Comparison of ENCODE assay signal across 8 cellular contexts in the genomic region with DNA sequence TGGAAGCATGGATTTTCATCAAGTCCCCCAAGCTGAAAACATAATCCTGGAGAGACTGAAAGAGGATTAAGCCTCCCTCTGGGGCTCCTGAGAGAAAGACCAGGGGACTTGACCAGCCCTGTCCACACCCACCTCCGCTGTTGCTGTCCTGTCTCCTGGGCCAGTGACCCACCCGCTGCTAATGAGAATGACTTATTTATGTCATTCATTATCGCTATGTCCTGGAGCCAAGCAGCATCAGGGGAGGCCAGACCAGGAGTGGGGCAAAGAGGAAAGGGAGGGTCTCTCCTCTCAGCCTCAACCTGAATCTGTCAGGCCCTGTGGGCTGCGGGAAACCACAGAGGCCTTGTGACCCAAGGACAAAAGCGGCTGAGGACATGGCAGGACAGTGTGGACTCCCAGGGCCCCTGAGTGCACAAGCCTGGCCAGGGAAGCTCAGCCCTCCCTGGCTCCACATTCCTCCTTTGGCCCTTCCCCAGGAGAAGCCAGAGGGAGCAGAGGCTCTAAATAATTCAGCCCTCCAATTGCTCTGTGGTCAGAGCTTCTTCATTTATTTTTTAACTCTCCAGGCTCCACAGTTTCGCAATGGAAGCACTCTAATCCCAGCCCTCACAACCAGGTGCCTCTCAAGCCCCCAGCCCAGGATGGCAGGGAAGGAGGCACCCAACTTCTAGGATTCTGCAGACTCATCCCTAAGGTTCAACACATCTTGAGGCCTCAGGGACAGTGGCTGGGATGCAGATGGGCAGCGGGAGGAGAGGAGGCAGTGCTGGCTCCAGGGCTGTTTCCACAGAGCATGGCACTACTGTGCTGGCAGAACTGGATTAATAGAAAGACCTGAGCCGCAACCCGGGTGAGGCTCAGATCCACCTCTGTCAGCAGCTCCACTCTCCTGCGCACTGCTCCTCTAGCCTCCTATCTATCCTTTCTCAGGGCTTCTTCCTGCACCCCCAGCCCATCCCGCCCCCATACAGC. TPM values are rescaled to one million over a fixed set of nuclear protein-coding genes. Genes with fewer than 3 reads are reported as not detected.
DNase-seq lines count a peak whose midpoint lies in the region; ATAC-seq, FAIRE-seq and TF ChIP-seq lines count a peak whose summit lies in the region.

No MANE protein-coding gene starts in this region.

- H3K36me3 ChIP-seq in HepG2 (replicated peaks in 1 of 2; ENCODE audit: control insufficient read depth in 1 of 2, insufficient read depth in 2 of 2, low read length in 2 of 2): no peaks in the 10 kb centered on the region
- H3K36me3 ChIP-seq in thyroid gland: no peaks in the 10 kb centered on the region

- H3K9ac ChIP-seq in HepG2 (ENCODE audit: insufficient read depth, low read depth, low read length): peak overlapping the region; percentile 96

- peak overlapping the region; percentile 96 for H3K4me2 ChIP-seq in HepG2 (ENCODE audit: low read depth, low read length)

- CTCF ChIA-PET in HepG2 (lab: Yijun Ruan, JAX; ENCODE audit: low intra/inter-chr PET ratio, low total read pairs): no interaction called here

- FAIRE-seq in HepG2 (lab: Jason Lieb, UNC): peak; percentile 55

- peak in 1 of 2 experiments; percentile 84; a peak in 2 of 4 replicates for TF ChIP-seq POLR2A in HepG2 (IDR thresholded peaks at IDR 0.05; ENCODE audit: insufficient read depth in 1 of 2, low read depth in 2 of 2, low read length in 2 of 2)
- no peak for TF ChIP-seq POLR2A in thyroid gland (IDR thresholded peaks at IDR 0.05)

- H3K27me3 ChIP-seq in HepG2 (ENCODE audit: control insufficient read depth in 1 of 2, insufficient read depth in 2 of 2, low read length in 2 of 2) (no peaks in the 10 kb centered on the region), thyroid gland (no peaks in the 10 kb centered on the region)

- H3K4me1 ChIP-seq in HepG2 (ENCODE audit: insufficient read depth, low read length) (peaks cover 88% of the 10 kb centered on the region), thyroid gland (peaks cover 47 to 71% of the 10 kb centered on the region in 2 donors)

- H3K9me3 ChIP-seq in HepG2 (ENCODE audit: low read length): no peaks in the 10 kb centered on the region
- H3K9me3 ChIP-seq in thyroid gland: no peaks in the 10 kb centered on the region

- H4K20me1 ChIP-seq in HepG2 (ENCODE audit: insufficient read depth, low read length): no peaks in the 10 kb centered on the region

- in situ Hi-C loops in HepG2 (cut with HindIII; ENCODE audit: extremely low pct_ligation_motif_present, low pct_unique_long_range_greater_than_20kb): no loop called here
- in situ Hi-C loops in GM13977 (cut with MboI; ENCODE audit: low pct_unique_long_range_greater_than_20kb, low sequenced_read_pairs, unreplicated experiment): no loop called here

- H3K4me3 ChIP-seq in HepG2 (replicated peaks in 1 of 3; ENCODE audit: insufficient read depth in 1 of 3, low read depth in 2 of 3, low read length in 3 of 3) (peak overlapping the region; percentile 52 to 73 (median 55)), thyroid gland (replicated peaks in 1 of 3) (no peak overlapping the region)

- H3K27ac ChIP-seq in caudate nucleus (ENCODE audit: low read depth, low read length) (peak overlapping the region; percentile 100), HepG2 (ENCODE audit: extremely low read length, insufficient read depth, low read length) (peak overlapping the region; percentile 98), thyroid gland (peak overlapping the region; percentile 90 to 97 (median 92))

- peaks cover 3% of the 10 kb centered on the region for H3K79me2 ChIP-seq in HepG2 (ENCODE audit: insufficient read depth, low read length)

- TF ChIP-seq CTCF in HepG2 (CRISPR knock-in tag; IDR thresholded peaks at IDR 0.05) (no peak), thyroid gland (IDR thresholded peaks at IDR 0.05) (no peak), GM13977 (IDR thresholded peaks at IDR 0.05; ENCODE audit: extremely low read depth, insufficient read depth, missing control alignments) (no peak)

- peak in 1 of 2 experiments; percentile 49; a peak in 1 of 4 replicates for TF ChIP-seq EP300 in HepG2 (IDR thresholded peaks at IDR 0.05; ENCODE audit: low read depth in 2 of 2, low read length in 2 of 2)
- TF ChIP-seq EP300 in HepG2 (CRISPR knock-in tag; IDR thresholded peaks at IDR 0.05; ENCODE audit: borderline replicate concordance): no peak

- TSS peak; percentile 90 for BruUV-seq in HepG2 (replicated peaks; lab: Mats Ljungman, UMichigan)

- ATAC-seq in HepG2 (peak; percentile 84), GM18511 (IDR thresholded peaks at IDR 0.05; ENCODE audit: unreplicated experiment) (no peak), HG02885 (IDR thresholded peaks at IDR 0.05; ENCODE audit: poor library complexity, unreplicated experiment) (no peak)

- TF ChIP-seq RAD21 in HepG2 (CRISPR knock-in tag; IDR thresholded peaks at IDR 0.05): no peak

- 46% methylated on average over 10 of the region's 11 CpGs for WGBS in HepG2 (ENCODE audit: low lambda C conversion rate)
- 49 to 55% methylated on average over 10 to 11 of the region's 11 CpGs for WGBS in thyroid gland, 2 donors

- intact Hi-C loops in HepG2 (cut with micrococcal nuclease; ENCODE audit: unreplicated experiment) (loop anchor here (1.0 kb wide), 3 partner anchors 43 to 61 kb away; no protein-coding TSS in a partner anchor), thyroid gland (cut with DNase I) (no loop called here)

- POLR2A ChIA-PET in HepG2 (lab: Yijun Ruan, JAX): interaction anchor here (0.6 to 4.6 kb wide), 12 partner anchors 11 to 76 kb away, joined by 3 to 22 read pairs (median 4); a partner anchor contains a TSS

- H2AFZ ChIP-seq in HepG2 (ENCODE audit: low read length): no peak overlapping the region

- DNase-seq in MV-4-11 (lab: John Stamatoyannopoulos, UW) (peak; percentile 37), caudate nucleus (lab: John Stamatoyannopoulos, UW) (peak in 39 of 61 donors; percentile 32 to 79 (median 65)), HepG2 (ENCODE audit: low spot score) (peak; percentile 80), thyroid gland (peak; percentile 73 to 79), GM13977 (ENCODE audit: low spot score) (no peak), NCI-H2171 treated with DMSO at 0.1 percent for 48 hours (lab: John Stamatoyannopoulos, UW) (no peak)

TF ChIP-seq in HepG2, 621 proteins besides CTCF, POLR2A, EP300 and RAD21 (continues in another document):
- peak; percentile 18; the same call in 1 of the 2 replicates for TF ChIP-seq YEATS4 (CRISPR knock-in tag; IDR thresholded peaks at IDR 0.05; ENCODE audit: borderline replicate concordance)
- no peak for TF ChIP-seq NFE2L1 (CRISPR knock-in tag; IDR thresholded peaks at IDR 0.05; ENCODE audit: borderline replicate concordance)

RNA-seq across cellular contexts. Expression of a gene that starts 19.1 kb away (rescaled TPM):
- total RNA-seq in HepG2 (2016; rRNA removed; fragmentation: Illumina TruSeq; extraction: Trizol) (4.2 and 7.4 TPM in 2 replicates), thyroid gland (10 to 100 TPM; 25.6 to 32.3 (median 29.9) TPM)
- 4.1 and 4.7 TPM in 2 replicates for total RNA-seq in HepG2 (2016; cell fraction: cytosol; rRNA removed; fragmentation: Illumina TruSeq; extraction: Trizol; ENCODE audit: low read depth)
- total RNA-seq in HepG2 (2016; cell fraction: insoluble cytoplasmic fraction; rRNA removed; fragmentation: Illumina TruSeq; extraction: Trizol): 3.5 and 7.9 TPM in 2 replicates
- total RNA-seq in HepG2 (2016; cell fraction: membrane; rRNA removed; fragmentation: Illumina TruSeq; extraction: Trizol): 7.6 and 8.6 TPM in 2 replicates
- total RNA-seq in HepG2 (2016; cell fraction: nucleus; rRNA removed; fragmentation: Illumina TruSeq; extraction: Trizol): 9.6 and 11.9 TPM in 2 replicates
- polyA plus RNA-seq in HepG2 (2011; rRNA removed): 12.9 and 14.4 TPM in 2 replicates
- polyA plus RNA-seq in HepG2 (2011; cell fraction: cytosol; rRNA removed): 8.1 and 8.6 TPM in 2 replicates
- 36.7 and 43.5 TPM in 2 replicates for polyA plus RNA-seq in HepG2 (2011; cell fraction: nucleus; rRNA removed)
- 9.8 and 10.2 TPM in 2 replicates for polyA plus RNA-seq in HepG2 (2012)
- 9.4 and 11.1 TPM in 2 replicates for polyA plus RNA-seq in HepG2 (2016; cell fraction: cytosol; fragmentation: Illumina TruSeq; extraction: Trizol; ENCODE audit: low read depth)
- 9.2 and 10.0 TPM in 2 replicates for polyA plus RNA-seq in HepG2 (2016; cell fraction: insoluble cytoplasmic fraction; fragmentation: Illumina TruSeq; extraction: Trizol; ENCODE audit: low read depth)
- polyA plus RNA-seq in HepG2 (2016; cell fraction: membrane; fragmentation: Illumina TruSeq; extraction: Trizol; ENCODE audit: low read depth): 15.4 and 16.0 TPM in 2 replicates
- polyA plus RNA-seq in HepG2 (2016; cell fraction: nucleus; fragmentation: Illumina TruSeq; extraction: Trizol; ENCODE audit: insufficient read depth, low read depth): 33.7 and 36.2 TPM in 2 replicates
- 2.9 and 6.8 TPM in 2 replicates for polyA minus RNA-seq in HepG2 (2011; rRNA and poly(A)+ RNA removed; ENCODE audit: low replicate concordance)
- polyA minus RNA-seq in HepG2 (2011; cell fraction: cytosol; rRNA and poly(A)+ RNA removed): 5.1 and 7.3 TPM in 2 replicates
- 6.6 and 8.2 TPM in 2 replicates for polyA minus RNA-seq in HepG2 (2011; cell fraction: nucleus; rRNA and poly(A)+ RNA removed)

RNA-seq across cellular contexts. Expression of a gene that starts 51.9 kb away (rescaled TPM):
- total RNA-seq in HepG2 (2016; rRNA removed; fragmentation: Illumina TruSeq; extraction: Trizol) (45.9 and 48.0 TPM in 2 replicates), thyroid gland (100 to 1,000 TPM in 1 of 4 donors, 10 to 100 TPM in 3; 88.5 to 147 (median 91.4) TPM)
- total RNA-seq in HepG2 (2016; cell fraction: cytosol; rRNA removed; fragmentation: Illumina TruSeq; extraction: Trizol; ENCODE audit: low read depth): 8.8 and 10.8 TPM in 2 replicates
- 41.9 and 43.4 TPM in 2 replicates for total RNA-seq in HepG2 (2016; cell fraction: insoluble cytoplasmic fraction; rRNA removed; fragmentation: Illumina TruSeq; extraction: Trizol)
- total RNA-seq in HepG2 (2016; cell fraction: membrane; rRNA removed; fragmentation: Illumina TruSeq; extraction: Trizol): 42.3 and 48.6 TPM in 2 replicates
- total RNA-seq in HepG2 (2016; cell fraction: nucleus; rRNA removed; fragmentation: Illumina TruSeq; extraction: Trizol): 31.1 and 37.8 TPM in 2 replicates
- polyA plus RNA-seq in HepG2 (2011; rRNA removed): 41.3 and 49.7 TPM in 2 replicates
- 27.7 and 34.7 TPM in 2 replicates for polyA plus RNA-seq in HepG2 (2011; cell fraction: cytosol; rRNA removed)
- polyA plus RNA-seq in HepG2 (2011; cell fraction: nucleus; rRNA removed): 30.2 and 33.3 TPM in 2 replicates
- 38.9 and 45.7 TPM in 2 replicates for polyA plus RNA-seq in HepG2 (2012)
- polyA plus RNA-seq in HepG2 (2016; cell fraction: cytosol; fragmentation: Illumina TruSeq; extraction: Trizol; ENCODE audit: low read depth): 7.1 and 7.4 TPM in 2 replicates
- 34.8 and 42.4 TPM in 2 replicates for polyA plus RNA-seq in HepG2 (2016; cell fraction: insoluble cytoplasmic fraction; fragmentation: Illumina TruSeq; extraction: Trizol; ENCODE audit: low read depth)
- 22.0 and 25.5 TPM in 2 replicates for polyA plus RNA-seq in HepG2 (2016; cell fraction: membrane; fragmentation: Illumina TruSeq; extraction: Trizol; ENCODE audit: low read depth)
- polyA plus RNA-seq in HepG2 (2016; cell fraction: nucleus; fragmentation: Illumina TruSeq; extraction: Trizol; ENCODE audit: insufficient read depth, low read depth): 46.2 and 49.1 TPM in 2 replicates
- polyA minus RNA-seq in HepG2 (2011; rRNA and poly(A)+ RNA removed; ENCODE audit: low replicate concordance): 41.4 and 56.9 TPM in 2 replicates
- 31.2 and 37.3 TPM in 2 replicates for polyA minus RNA-seq in HepG2 (2011; cell fraction: cytosol; rRNA and poly(A)+ RNA removed)
- 32.7 and 46.6 TPM in 2 replicates for polyA minus RNA-seq in HepG2 (2011; cell fraction: nucleus; rRNA and poly(A)+ RNA removed)

Comparison
In these comparisons a context has a peak if more than half of its experiments do, and no peak if none do; other contexts are left out.
1. DNase-seq: peak in MV-4-11 (single experiment), caudate nucleus (39 of 61), HepG2 (single experiment) and thyroid gland (2 of 2); none in GM13977 (single experiment) and NCI-H2171 treated with DMSO at 0.1 percent for 48 hours (single experiment).
2. H3K4me3 ChIP-seq: peak in HepG2 (3 of 3); none in thyroid gland (0 of 3).
3. Peak in every context shown above with its lines, with median percentiles within 50 percentile points of each other: H3K27ac ChIP-seq.